ENCODE assay signal across 14 cellular contexts in the genomic region with DNA sequence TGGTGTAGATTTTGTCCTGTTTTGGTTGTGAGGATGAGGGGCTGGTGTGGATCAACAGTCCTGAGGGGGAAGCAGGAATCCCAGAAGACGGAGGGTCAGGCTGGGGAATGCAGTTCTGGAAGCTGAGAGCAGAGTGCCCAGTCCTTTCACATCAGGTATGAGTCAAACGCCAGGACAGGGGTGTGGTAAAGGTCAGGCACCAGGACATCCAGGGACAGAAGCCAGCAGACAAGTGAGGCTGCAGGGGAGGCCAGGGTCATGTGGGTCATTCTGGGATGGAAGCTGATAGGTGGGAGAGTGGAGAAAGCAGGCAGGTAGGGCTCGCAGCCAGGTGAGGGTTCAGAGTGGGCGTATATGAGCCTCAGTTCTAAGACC. TPM values are rescaled to one million over a fixed set of nuclear protein-coding genes. Genes with fewer than 3 reads are reported as not detected.
DNase-seq lines count a peak whose midpoint lies in the region; ATAC-seq and TF ChIP-seq lines count a peak whose summit lies in the region.
"Had no signal": no experiment of that assay in that cellular context is flagged by ENCODE, and none has a peak within 500 bp of the region (broad histone marks: within the 10 kb centered on the region; RNA-seq: fewer than 3 reads in every experiment).

No MANE protein-coding gene starts in this region.

- intact Hi-C loops in cardiac septum (cut with DNase I): no loop called here
- intact Hi-C loops in left cardiac atrium (cut with DNase I): loop anchor here in 1 of 2 donors (2.0 kb wide), 1 partner anchor 25 kb away; no protein-coding TSS in a partner anchor
- intact Hi-C loops in activated T-helper 1 cell treated with anti-CD3 and anti-CD28 coated beads, Interleukin-12 subunit alpha, Interleukin-12 subunit beta, Interleukin-2, Interleukin-4 antibody, amounts not matched to agents 30 ng/mL and 10 ng/mL and 1 ng/mL, durations not matched to agents 14 hours and 24 hours and 36 hours (cut with micrococcal nuclease): loop anchor here (1.0 kb wide), 1 partner anchor 15 kb away; no protein-coding TSS in a partner anchor
- intact Hi-C loops in left lung (cut with DNase I): no loop called here
- intact Hi-C loops in upper lobe of right lung (cut with DNase I): no loop called here

- peaks cover 2% of the 10 kb centered on the region for H3K27me3 Mint-ChIP-seq in activated T-helper 1 cell treated with anti-CD3 and anti-CD28 coated beads, Interleukin-12 subunit alpha, Interleukin-12 subunit beta, Interleukin-2, Interleukin-4 antibody, amounts not matched to agents 30 ng/mL and 10 ng/mL and 1 ng/mL, durations not matched to agents 14 hours and 24 hours and 36 hours (ENCODE audit: insufficient read depth)
- peaks cover 2% of the 10 kb centered on the region for H3K27me3 Mint-ChIP-seq in activated T-cell treated with anti-CD3 and anti-CD28 coated beads, Interleukin-2, amount 50 U/mL, for 24 hours

- peaks cover 23% of the 10 kb centered on the region for H3K4me1 Mint-ChIP-seq in activated T-helper 1 cell treated with anti-CD3 and anti-CD28 coated beads, Interleukin-12 subunit alpha, Interleukin-12 subunit beta, Interleukin-2, Interleukin-4 antibody, amounts not matched to agents 30 ng/mL and 10 ng/mL and 1 ng/mL, durations not matched to agents 14 hours and 24 hours and 36 hours (ENCODE audit: low read depth)
- H3K4me1 Mint-ChIP-seq in activated T-cell treated with anti-CD3 and anti-CD28 coated beads, Interleukin-2, amount 50 U/mL, for 24 hours (ENCODE audit: low read depth): peaks cover 10% of the 10 kb centered on the region
- H3K4me1 Mint-ChIP-seq: activated B cell treated with CpG ODN at 0.5 μM for 24 hours had no signal

- H3K27ac ChIP-seq in left lung (peak overlapping the region in 1 of 2 donors; percentile 0), upper lobe of right lung (peak overlapping the region; percentile 3)

- H3K36me3 Mint-ChIP-seq in activated T-helper 1 cell treated with anti-CD3 and anti-CD28 coated beads, Interleukin-12 subunit alpha, Interleukin-12 subunit beta, Interleukin-2, Interleukin-4 antibody, amounts not matched to agents 30 ng/mL and 10 ng/mL and 1 ng/mL, durations not matched to agents 14 hours and 24 hours and 36 hours (ENCODE audit: low read depth): peaks cover 7% of the 10 kb centered on the region
- no peaks in the 10 kb centered on the region for H3K36me3 Mint-ChIP-seq in activated T-cell treated with anti-CD3 and anti-CD28 coated beads, Interleukin-2, amount 50 U/mL, for 24 hours (ENCODE audit: low read depth)

- peak; percentile 68 for DNase-seq in cardiac septum (ENCODE audit: low spot score)
- DNase-seq in left cardiac atrium: no peak
- no peak for DNase-seq in activated T-helper 1 cell treated with anti-CD3 and anti-CD28 coated beads, Interleukin-12 subunit alpha, Interleukin-12 subunit beta, Interleukin-2, Interleukin-4 antibody, amounts not matched to agents 30 ng/mL and 10 ng/mL and 1 ng/mL, durations not matched to agents 14 hours and 24 hours and 36 hours (ENCODE audit: low spot score)
- DNase-seq in left lung: no peak
- DNase-seq in upper lobe of right lung: no peak
- no peak for DNase-seq in CD1c-positive myeloid dendritic cell (ENCODE audit: extremely low spot score)
- no peak for DNase-seq in NCI-H146 treated with DMSO at 0.1 percent for 48 hours (lab: John Stamatoyannopoulos, UW; ENCODE audit: unreplicated experiment)
- DNase-seq in activated T-cell treated with anti-CD3 and anti-CD28 coated beads, Interleukin-2, amount 50 U/mL, for 24 hours: no peak
- DNase-seq: activated B cell treated with CpG ODN at 0.5 μM for 24 hours, activated gamma-delta T cell, mucosa of descending colon, SK-N-SH had no signal

- H3K27ac Mint-ChIP-seq in activated T-helper 1 cell treated with anti-CD3 and anti-CD28 coated beads, Interleukin-12 subunit alpha, Interleukin-12 subunit beta, Interleukin-2, Interleukin-4 antibody, amounts not matched to agents 30 ng/mL and 10 ng/mL and 1 ng/mL, durations not matched to agents 14 hours and 24 hours and 36 hours: peak overlapping the region; percentile 90
- no peak overlapping the region for H3K27ac Mint-ChIP-seq in activated T-cell treated with anti-CD3 and anti-CD28 coated beads, Interleukin-2, amount 50 U/mL, for 24 hours
- H3K27ac Mint-ChIP-seq: activated B cell treated with CpG ODN at 0.5 μM for 24 hours, GM23338 had no signal

- no peaks in the 10 kb centered on the region for H3K9me3 Mint-ChIP-seq in activated T-helper 1 cell treated with anti-CD3 and anti-CD28 coated beads, Interleukin-12 subunit alpha, Interleukin-12 subunit beta, Interleukin-2, Interleukin-4 antibody, amounts not matched to agents 30 ng/mL and 10 ng/mL and 1 ng/mL, durations not matched to agents 14 hours and 24 hours and 36 hours
- H3K9me3 Mint-ChIP-seq in activated T-cell treated with anti-CD3 and anti-CD28 coated beads, Interleukin-2, amount 50 U/mL, for 24 hours: no peaks in the 10 kb centered on the region
- H3K9me3 Mint-ChIP-seq: activated B cell treated with CpG ODN at 0.5 μM for 24 hours, GM23338 had no signal

- peak overlapping the region; percentile 77 for H3K4me3 Mint-ChIP-seq in activated T-helper 1 cell treated with anti-CD3 and anti-CD28 coated beads, Interleukin-12 subunit alpha, Interleukin-12 subunit beta, Interleukin-2, Interleukin-4 antibody, amounts not matched to agents 30 ng/mL and 10 ng/mL and 1 ng/mL, durations not matched to agents 14 hours and 24 hours and 36 hours
- H3K4me3 Mint-ChIP-seq in activated T-cell treated with anti-CD3 and anti-CD28 coated beads, Interleukin-2, amount 50 U/mL, for 24 hours: no peak overlapping the region
- H3K4me3 Mint-ChIP-seq: activated B cell treated with CpG ODN at 0.5 μM for 24 hours, GM23338 had no signal

- TF ChIP-seq CTCF in left lung (IDR thresholded peaks at IDR 0.05) (no peak), upper lobe of right lung (IDR thresholded peaks at IDR 0.05) (no peak)

- no peaks in the 10 kb centered on the region for H3K27me3 ChIP-seq in left lung
- no peaks in the 10 kb centered on the region for H3K27me3 ChIP-seq in upper lobe of right lung

- ATAC-seq in left cardiac atrium: no peak
- ATAC-seq in left lung: peak; percentile 32
- peak; percentile 3 for ATAC-seq in upper lobe of right lung
- ATAC-seq: esophagus mucosa, GM23338, mucosa of descending colon had no signal

- peaks cover 15 to 47% of the 10 kb centered on the region in 2 donors for H3K4me1 ChIP-seq in left lung
- peaks cover 31% of the 10 kb centered on the region for H3K4me1 ChIP-seq in upper lobe of right lung

- H3K9me3 ChIP-seq in left lung (no peaks in the 10 kb centered on the region), upper lobe of right lung (no peaks in the 10 kb centered on the region)
- H3K9me3 ChIP-seq: mucosa of descending colon, SK-N-SH had no signal

- no peaks in the 10 kb centered on the region for H3K36me3 ChIP-seq in left lung
- no peaks in the 10 kb centered on the region for H3K36me3 ChIP-seq in upper lobe of right lung

- H3K4me3 ChIP-seq in left lung: no peak overlapping the region
- no peak overlapping the region for H3K4me3 ChIP-seq in upper lobe of right lung
- H3K4me3 ChIP-seq: GM23338, mucosa of descending colon had no signal

RNA-seq across cellular contexts. Expression of a gene that starts 12.8 kb away (rescaled TPM):
- 2.3 TPM for total RNA-seq in cardiac septum
- total RNA-seq in left cardiac atrium: 1 to 10 TPM in 1 of 2 donors, under 1 TPM in 1; 0.52 to 2.8 TPM
- 141 and 152 TPM in 2 replicates for total RNA-seq in activated T-helper 1 cell treated with anti-CD3 and anti-CD28 coated beads, Interleukin-12 subunit alpha, Interleukin-12 subunit beta, Interleukin-2, Interleukin-4 antibody, amounts not matched to agents 30 ng/mL and 10 ng/mL and 1 ng/mL, durations not matched to agents 14 hours and 24 hours and 36 hours
- 10 to 100 TPM in 1 of 2 donors, 1 to 10 TPM in 1; 9.2 to 10.5 TPM for total RNA-seq in left lung
- 18.5 TPM for total RNA-seq in upper lobe of right lung
- total RNA-seq: GM23338 had no signal

RNA-seq across cellular contexts. Expression of a gene that starts 13.3 kb away (rescaled TPM):
- not detected for total RNA-seq in cardiac septum
- under 1 TPM; 0.12 to 0.44 TPM for total RNA-seq in left cardiac atrium
- total RNA-seq in activated T-helper 1 cell treated with anti-CD3 and anti-CD28 coated beads, Interleukin-12 subunit alpha, Interleukin-12 subunit beta, Interleukin-2, Interleukin-4 antibody, amounts not matched to agents 30 ng/mL and 10 ng/mL and 1 ng/mL, durations not matched to agents 14 hours and 24 hours and 36 hours: not detected in 2 replicates
- over 10,000 TPM; 11,570 to 18,328 TPM for total RNA-seq in left lung
- 14,872 TPM for total RNA-seq in upper lobe of right lung
- total RNA-seq: activated B cell treated with CpG ODN at 0.5 μM for 24 hours, GM23338 had no signal

Comparison
In these comparisons a context has a peak if more than half of its experiments do, and no peak if none do; other contexts are left out.
1. ATAC-seq: peak in left lung (single experiment) and upper lobe of right lung (single experiment); none in left cardiac atrium (0 of 2).
2. RNA of a gene that starts 13.3 kb away (total RNA-seq): 11,570 to 18,328 TPM in left lung and 14,872 TPM in upper lobe of right lung (single experiment); 0.12 to 0.44 TPM in left cardiac atrium, not detected in cardiac septum (single experiment) and not detected in activated T-helper 1 cell treated with anti-CD3 and anti-CD28 coated beads, Interleukin-12 subunit alpha, Interleukin-12 subunit beta, Interleukin-2, Interleukin-4 antibody, amounts not matched to agents 30 ng/mL and 10 ng/mL and 1 ng/mL, durations not matched to agents 14 hours and 24 hours and 36 hours; every median in the first group is over 1,000 times any median in the second.